18 cellular contexts compared by ENCODE assay signal in the genomic region with DNA sequence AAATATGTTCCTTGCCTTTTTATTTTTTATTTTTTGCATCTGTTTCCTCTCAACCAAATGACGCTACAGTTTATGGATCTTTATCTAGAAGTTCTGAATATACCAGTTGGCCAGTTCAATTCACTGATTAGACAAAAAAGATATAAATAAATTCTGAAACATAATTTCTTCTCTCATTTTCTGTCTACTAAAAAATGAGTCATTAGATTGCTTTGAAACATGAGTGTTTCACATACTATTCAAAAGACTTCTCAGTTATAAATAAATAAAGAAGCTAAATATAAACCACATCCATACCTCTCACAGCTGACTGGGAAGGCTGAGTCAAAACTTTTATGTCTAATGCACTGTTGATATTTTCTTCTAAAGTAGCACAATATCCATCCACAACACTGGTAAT.
DNase-seq lines count a peak whose midpoint lies in the region; TF ChIP-seq lines count a peak whose summit lies in the region.
"Had no signal": no experiment of that assay in that cellular context is flagged by ENCODE, and none has a peak within 500 bp of the region (broad histone marks: within the 10 kb centered on the region; RNA-seq: fewer than 3 reads in every experiment).

No MANE protein-coding gene starts in this region.

- no peak overlapping the region for H3K9ac ChIP-seq in skeletal muscle tissue (ENCODE audit: low read depth in 1 of 3, low read length in 3 of 3)

- peaks cover 11 to 16% of the 10 kb centered on the region in 2 donors for H3K36me3 Mint-ChIP-seq in CD14-positive monocyte

- no peak overlapping the region for H3K4me3 Mint-ChIP-seq in CD14-positive monocyte
- H3K4me3 Mint-ChIP-seq: activated T-cell treated with anti-CD3 and anti-CD28 coated beads, Interleukin-2, amount 50 U/mL, for 72 hours; stimulated activated naive CD8-positive, alpha-beta T cell treated with anti-CD3 and anti-CD28 coated beads, Interleukin-15, amount 100 ng/mL, for 72 hours had no signal

- no peaks in the 10 kb centered on the region for H3K9me3 ChIP-seq in ascending aorta
- no peaks in the 10 kb centered on the region for H3K9me3 ChIP-seq in skeletal muscle tissue (ENCODE audit: control insufficient read depth in 3 of 3, low read length in 3 of 3)
- H3K9me3 ChIP-seq: HAP-1, neutrophil had no signal

- H3K4me3 ChIP-seq in ascending aorta (no peak overlapping the region), fibroblast of the aortic adventitia (ENCODE audit: low read depth, low read length) (no peak overlapping the region), skeletal muscle tissue (ENCODE audit: low read length in 3 of 3) (no peak overlapping the region)
- H3K4me3 ChIP-seq: HAP-1, skin epidermis had no signal

- H3K27me3 ChIP-seq in ascending aorta (no peaks in the 10 kb centered on the region), skeletal muscle tissue (ENCODE audit: control insufficient read depth in 3 of 3, insufficient read depth in 3 of 3, low read length in 3 of 3) (no peaks in the 10 kb centered on the region)
- H3K27me3 ChIP-seq: neutrophil had no signal

- no peaks in the 10 kb centered on the region for H3K27me3 Mint-ChIP-seq in CD14-positive monocyte (ENCODE audit: low read depth in 3 of 3)
- H3K27me3 Mint-ChIP-seq: stimulated activated naive CD8-positive, alpha-beta T cell treated with anti-CD3 and anti-CD28 coated beads, Interleukin-15, amount 100 ng/mL, for 72 hours had no signal

- no peak for TF ChIP-seq CTCF in ascending aorta (IDR thresholded peaks at IDR 0.05)
- TF ChIP-seq CTCF in fibroblast of the aortic adventitia (IDR thresholded peaks at IDR 0.05; ENCODE audit: insufficient read depth, low read length): no peak
- no peak for TF ChIP-seq CTCF in CD14-positive monocyte (IDR thresholded peaks at IDR 0.05)

- H3K4me1 ChIP-seq in ascending aorta (peaks cover 0 to 3% of the 10 kb centered on the region in 2 donors), skeletal muscle tissue (ENCODE audit: control insufficient read depth in 3 of 3, insufficient read depth in 3 of 3, low read length in 3 of 3) (peaks cover 0 to 4% (median 0%) of the 10 kb centered on the region in 3 donors)
- H3K4me1 ChIP-seq: HAP-1 had no signal

- peak; percentile 19 for DNase-seq in HT1080 (ENCODE audit: low read depth)
- DNase-seq in ascending aorta (ENCODE audit: low spot score in 2 of 2): no peak
- DNase-seq in fibroblast of the aortic adventitia (ENCODE audit: low read depth): peak; percentile 49
- no peak for DNase-seq in CD14-positive monocyte (ENCODE audit: low spot score)
- no peak for DNase-seq in NCI-H82 treated with DMSO at 0.1 percent for 48 hours (lab: John Stamatoyannopoulos, UW; ENCODE audit: unreplicated experiment)
- DNase-seq in NCI-H187 treated with DMSO at 0.1 percent for 48 hours (lab: John Stamatoyannopoulos, UW): no peak
- DNase-seq in DMS153 treated with DMSO at 0.1 percent for 48 hours (lab: John Stamatoyannopoulos, UW; ENCODE audit: unreplicated experiment): no peak
- DNase-seq: activated CD4-positive, alpha-beta T cell treated with anti-CD3 and anti-CD28 coated beads, Interleukin-2, amount 50 U/mL, for 48 hours; activated T-cell treated with anti-CD3 and anti-CD28 coated beads, Interleukin-2, amount 50 U/mL, for 72 hours; effector CD4-positive, alpha-beta T cell; mesendoderm; NCI-H1694; NCI-H446 treated with DMSO at 0.1 percent for 48 hours; stimulated activated naive CD8-positive, alpha-beta T cell treated with anti-CD3 and anti-CD28 coated beads, Interleukin-15, amount 100 ng/mL, for 72 hours had no signal

- no peaks in the 10 kb centered on the region for H3K4me1 Mint-ChIP-seq in CD14-positive monocyte
- H3K4me1 Mint-ChIP-seq: stimulated activated naive CD8-positive, alpha-beta T cell treated with anti-CD3 and anti-CD28 coated beads, Interleukin-15, amount 100 ng/mL, for 72 hours had no signal

- H3K27ac ChIP-seq in ascending aorta: peak overlapping the region; percentile 60 to 66
- peak overlapping the region; percentile 43 for H3K27ac ChIP-seq in skeletal muscle tissue (ENCODE audit: low read depth, low read length)
- H3K27ac ChIP-seq: neutrophil had no signal

- H3K27ac Mint-ChIP-seq in CD14-positive monocyte: no peak overlapping the region
- H3K27ac Mint-ChIP-seq: activated T-cell treated with anti-CD3 and anti-CD28 coated beads, Interleukin-2, amount 50 U/mL, for 72 hours; stimulated activated naive CD8-positive, alpha-beta T cell treated with anti-CD3 and anti-CD28 coated beads, Interleukin-15, amount 100 ng/mL, for 72 hours had no signal

- no peaks in the 10 kb centered on the region for H3K9me3 Mint-ChIP-seq in CD14-positive monocyte
- H3K9me3 Mint-ChIP-seq: activated T-cell treated with anti-CD3 and anti-CD28 coated beads, Interleukin-2, amount 50 U/mL, for 72 hours; stimulated activated naive CD8-positive, alpha-beta T cell treated with anti-CD3 and anti-CD28 coated beads, Interleukin-15, amount 100 ng/mL, for 72 hours had no signal

- intact Hi-C loops in ascending aorta (cut with DNase I): no loop called here
- intact Hi-C loops in CD14-positive monocyte (cut with micrococcal nuclease): no loop called here

- H3K36me3 ChIP-seq in ascending aorta (no peaks in the 10 kb centered on the region), skeletal muscle tissue (ENCODE audit: control insufficient read depth in 3 of 3, insufficient read depth in 3 of 3, low read length in 3 of 3) (no peaks in the 10 kb centered on the region)
- H3K36me3 ChIP-seq: HAP-1, neutrophil had no signal

Comparison
In these comparisons a context has a peak if more than half of its experiments do, and no peak if none do; other contexts are left out.
1. DNase-seq: peak in HT1080 (single experiment) and fibroblast of the aortic adventitia (single experiment); none in ascending aorta (0 of 2), CD14-positive monocyte (single experiment), NCI-H82 treated with DMSO at 0.1 percent for 48 hours (single experiment), NCI-H187 treated with DMSO at 0.1 percent for 48 hours (single experiment) and DMS153 treated with DMSO at 0.1 percent for 48 hours (single experiment).